In the genomic region with DNA sequence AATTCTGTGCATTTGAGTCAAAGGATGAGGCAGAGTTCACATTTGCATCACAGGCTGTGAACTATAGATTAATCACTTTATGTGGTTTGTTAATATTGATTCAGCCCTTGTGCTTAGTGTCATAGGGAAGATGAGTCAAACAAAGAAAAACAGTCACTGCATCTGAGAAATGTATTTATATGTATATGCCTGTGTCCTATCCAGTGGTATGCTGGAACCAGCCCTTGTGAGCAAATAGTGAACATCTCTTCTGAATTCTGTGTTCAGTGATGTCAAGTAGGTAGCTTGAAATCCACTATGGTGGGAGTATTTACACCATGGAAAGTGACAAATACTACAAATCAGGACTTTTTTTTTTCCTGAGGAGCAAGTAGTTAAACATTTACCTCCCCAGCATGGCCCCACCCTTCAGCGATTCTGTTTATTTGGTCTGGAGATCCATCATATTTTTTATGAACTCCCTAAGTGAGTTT, we compare ENCODE assay signal across 14 cellular contexts.
A peak's percentile ranks its signal among the peaks of the same experiment; 100 is the strongest.
DNase-seq lines count a peak whose midpoint lies in the region; ATAC-seq and TF ChIP-seq lines count a peak whose summit lies in the region.
"Had no signal": no experiment of that assay in that cellular context is flagged by ENCODE, and none has a peak within 500 bp of the region (broad histone marks: within the 10 kb centered on the region; RNA-seq: fewer than 3 reads in every experiment).

No MANE protein-coding gene starts in this region.

- TF ChIP-seq RAD21 in IMR-90 (IDR thresholded peaks at IDR 0.05; ENCODE audit: low read length): no peak

- H3K27me3 Mint-ChIP-seq in activated T-cell treated with anti-CD3 and anti-CD28 coated beads, Interleukin-2, amount 50 U/mL, for 72 hours (ENCODE audit: low read depth): peaks cover 33% of the 10 kb centered on the region
- no peaks in the 10 kb centered on the region for H3K27me3 Mint-ChIP-seq in endodermal cell (ENCODE audit: insufficient read depth)

- H3K79me1 ChIP-seq in IMR-90 (ENCODE audit: low read depth in 1 of 2, low read length in 2 of 2): peaks cover 12 to 64% of the 10 kb centered on the region in 2 experiments

- no peak overlapping the region for H3K56ac ChIP-seq in IMR-90 (ENCODE audit: extremely low read depth, insufficient read depth, low read length)

- H2AK9ac ChIP-seq in IMR-90 (replicated peaks; ENCODE audit: low read depth, low read length, poor library complexity): no peak overlapping the region

- peaks cover 14% of the 10 kb centered on the region for H3K4me1 Mint-ChIP-seq in activated T-cell treated with anti-CD3 and anti-CD28 coated beads, Interleukin-2, amount 50 U/mL, for 72 hours (ENCODE audit: low read depth)
- H3K4me1 Mint-ChIP-seq in endodermal cell: peaks cover 20% of the 10 kb centered on the region
- H3K4me1 Mint-ChIP-seq: central memory CD8-positive, alpha-beta T cell had no signal

- intact Hi-C loops in IMR-90 (cut with micrococcal nuclease): no loop called here

- no peak overlapping the region for H2AK5ac ChIP-seq in IMR-90 (ENCODE audit: low read depth, low read length)

- H2AFZ ChIP-seq in IMR-90 (replicated peaks; ENCODE audit: low read length, poor library complexity): no peak overlapping the region

- H4K8ac ChIP-seq in IMR-90 (ENCODE audit: low read depth in 2 of 2, low read length in 2 of 2): peak overlapping the region in 1 of 2 experiments; percentile 27; a peak in 1 of 4 replicates

- dilution Hi-C loops in IMR-90 (cut with HindIII; ENCODE audit: low sequenced_read_pairs, unreplicated experiment): no loop called here

- TF ChIP-seq CTCF in IMR-90 (conservative IDR thresholded peaks at IDR 0.05; ENCODE audit: low read depth, low read length): no peak
- no peak for TF ChIP-seq CTCF in endodermal cell (conservative IDR thresholded peaks at IDR 0.05)

- in situ Hi-C loops in IMR-90 (cut with MboI; ENCODE audit: low sequenced_read_pairs): no loop called here

- H3K27ac ChIP-seq in IMR-90 (ENCODE audit: insufficient read depth, low read length) (no peak overlapping the region), endodermal cell (ENCODE audit: low read depth, low read length) (no peak overlapping the region)
- H3K27ac ChIP-seq: lower lobe of right lung had no signal

- H3K18ac ChIP-seq in IMR-90 (ENCODE audit: low read depth, low read length): peak overlapping the region; percentile 71; the same call in 1 of the 2 replicates

- no peaks in the 10 kb centered on the region for H3K27me3 ChIP-seq in IMR-90 (ENCODE audit: control insufficient read depth, insufficient read depth, low read length)
- no peaks in the 10 kb centered on the region for H3K27me3 ChIP-seq in endodermal cell (ENCODE audit: control insufficient read depth, insufficient read depth, low read length, poor library complexity, severe bottlenecking)
- H3K27me3 ChIP-seq in skeletal muscle satellite cell (ENCODE audit: control insufficient read depth, insufficient read depth, low read length): no peaks in the 10 kb centered on the region

- H3K9me1 ChIP-seq in IMR-90 (ENCODE audit: insufficient read depth, low read length): peaks cover 16% of the 10 kb centered on the region

- no peak overlapping the region for H3K27ac Mint-ChIP-seq in activated T-cell treated with anti-CD3 and anti-CD28 coated beads, Interleukin-2, amount 50 U/mL, for 72 hours
- H3K27ac Mint-ChIP-seq in endodermal cell: no peak overlapping the region

- no peaks in the 10 kb centered on the region for H3K9me3 Mint-ChIP-seq in activated T-cell treated with anti-CD3 and anti-CD28 coated beads, Interleukin-2, amount 50 U/mL, for 72 hours
- no peaks in the 10 kb centered on the region for H3K9me3 Mint-ChIP-seq in endodermal cell
- H3K9me3 Mint-ChIP-seq: central memory CD8-positive, alpha-beta T cell had no signal

- WGBS in IMR-90 (ENCODE audit: extremely low coverage in 2 of 2, insufficient read length in 1 of 2), 2 experiments: no CpG with 5 or more reads among the region's 1 CpG
- 78 to 100% methylated on average over 1 of the region's 1 CpG for WGBS in endodermal cell (ENCODE audit: insufficient coverage in 1 of 2, insufficient read length in 1 of 2), 2 experiments

- peak overlapping the region; percentile 33; the same call in 1 of the 2 replicates for H3K23ac ChIP-seq in IMR-90 (ENCODE audit: low read depth, low read length)

- TF ChIP-seq POLR2A in IMR-90 (IDR thresholded peaks at IDR 0.05; ENCODE audit: low read depth, low read length): no peak

- no peak overlapping the region for H3K4me3 ChIP-seq in IMR-90 (ENCODE audit: insufficient read depth, low read depth, low read length)
- H3K4me3 ChIP-seq in endodermal cell (ENCODE audit: low read length): peak overlapping the region; percentile 19
- no peak overlapping the region for H3K4me3 ChIP-seq in skeletal muscle satellite cell (ENCODE audit: low read length)
- H3K4me3 ChIP-seq: lower lobe of right lung had no signal

- BruUV-seq in IMR-90 (replicated peaks; lab: Mats Ljungman, UMichigan): no TSS peak

- H3K9me3 ChIP-seq in IMR-90 (ENCODE audit: control insufficient read depth, insufficient read depth, low read length): no peaks in the 10 kb centered on the region
- no peaks in the 10 kb centered on the region for H3K9me3 ChIP-seq in endodermal cell (ENCODE audit: control insufficient read depth, low read length)
- H3K9me3 ChIP-seq in skeletal muscle satellite cell (replicated peaks; ENCODE audit: low read length): no peaks in the 10 kb centered on the region
- H3K9me3 ChIP-seq: lower lobe of right lung had no signal

- H3K36me3 Mint-ChIP-seq in activated T-cell treated with anti-CD3 and anti-CD28 coated beads, Interleukin-2, amount 50 U/mL, for 72 hours (ENCODE audit: insufficient read depth in 2 of 2): no peaks in the 10 kb centered on the region
- H3K36me3 Mint-ChIP-seq in endodermal cell (ENCODE audit: low read depth): peaks cover 2% of the 10 kb centered on the region

- no peak overlapping the region for H2BK20ac ChIP-seq in IMR-90 (ENCODE audit: low read depth, low read length)

- H3K4ac ChIP-seq in IMR-90 (ENCODE audit: low read depth, low read length): no peak overlapping the region; the same call in 1 of the 2 replicates

- H3K9ac ChIP-seq in IMR-90 (ENCODE audit: low read depth, low read length): no peak overlapping the region
- H3K9ac ChIP-seq in endodermal cell (ENCODE audit: extremely low read depth, low read length, poor library complexity, severe bottlenecking): no peak overlapping the region
- peak overlapping the region; percentile 47 for H3K9ac ChIP-seq in skeletal muscle satellite cell (ENCODE audit: low read depth, low read length)

- no peak overlapping the region for H3K4me3 Mint-ChIP-seq in activated T-cell treated with anti-CD3 and anti-CD28 coated beads, Interleukin-2, amount 50 U/mL, for 72 hours
- H3K4me3 Mint-ChIP-seq in endodermal cell: no peak overlapping the region
- H3K4me3 Mint-ChIP-seq: central memory CD8-positive, alpha-beta T cell had no signal

- no peak overlapping the region for H3K14ac ChIP-seq in IMR-90 (replicated peaks; ENCODE audit: low read depth, low read length)

- peaks cover 11% of the 10 kb centered on the region for H3K4me1 ChIP-seq in IMR-90 (ENCODE audit: control insufficient read depth, insufficient read depth, low read length)
- peaks cover 8% of the 10 kb centered on the region for H3K4me1 ChIP-seq in endodermal cell (ENCODE audit: control insufficient read depth, insufficient read depth, low read length)
- H3K4me1 ChIP-seq in skeletal muscle satellite cell (ENCODE audit: control insufficient read depth, insufficient read depth, low read length): peaks cover 85% of the 10 kb centered on the region

- ATAC-seq in activated T-cell treated with anti-CD3 and anti-CD28 coated beads, Interleukin-2, amount 50 U/mL, for 72 hours (replicated peaks in 1 of 2): peak; percentile 99
- ATAC-seq in IMR-90 (ENCODE audit: low read depth): no peak; the same call in 1 of the 2 replicates
- ATAC-seq: lower lobe of right lung had no signal

- peaks cover 38% of the 10 kb centered on the region; the same call in 1 of the 2 replicates for H4K20me1 ChIP-seq in IMR-90 (ENCODE audit: insufficient read depth, low read length)

- H2BK15ac ChIP-seq in IMR-90 (ENCODE audit: low read depth, low read length): peak overlapping the region; percentile 24; the same call in 1 of the 3 replicates

- H3K4me2 ChIP-seq in IMR-90 (ENCODE audit: low read depth, low read length) (peak overlapping the region; percentile 31; the same call in 1 of the 2 replicates), skeletal muscle satellite cell (ENCODE audit: low read length) (peak overlapping the region; percentile 27)

- POLR2A ChIA-PET in IMR-90 (lab: Charles Lee; ENCODE audit: unreplicated experiment): no interaction called here

- no peak for DNase-seq in activated T-cell treated with anti-CD3 and anti-CD28 coated beads, Interleukin-2, amount 50 U/mL, for 72 hours
- no peak for DNase-seq in activated T-cell treated with anti-CD3 and anti-CD28 coated beads, Interleukin-2, amount 50 U/mL, for 48 hours
- peak; percentile 87 for DNase-seq in IMR-90
- DNase-seq in endodermal cell: no peak
- DNase-seq in NCI-H69 (lab: John Stamatoyannopoulos, UW): no peak
- DNase-seq in NCI-H524 treated with DMSO at 0.1 percent for 48 hours (lab: John Stamatoyannopoulos, UW): no peak
- DNase-seq in islet precursor cell: no peak
- DNase-seq: lower lobe of right lung, NCI-H146, NCI-H510A, RPMI8226, trophoblast cell had no signal

- no peak overlapping the region for H4K91ac ChIP-seq in IMR-90 (ENCODE audit: insufficient read depth, low read depth, low read length)

- CTCF ChIA-PET in IMR-90 (lab: Yijun Ruan, JAX): no interaction called here

- peak overlapping the region; percentile 86 for H2BK5ac ChIP-seq in IMR-90 (ENCODE audit: low read depth, low read length, poor library complexity, severe bottlenecking)

- H3K36me3 ChIP-seq in IMR-90 (ENCODE audit: control insufficient read depth, insufficient read depth, low read length) (peaks cover 2% of the 10 kb centered on the region; the same call in 1 of the 2 replicates), endodermal cell (ENCODE audit: control insufficient read depth, insufficient read depth, low read length) (peaks cover 60% of the 10 kb centered on the region), skeletal muscle satellite cell (ENCODE audit: insufficient read depth, low read length) (peaks cover 55% of the 10 kb centered on the region)
- H3K36me3 ChIP-seq: lower lobe of right lung had no signal

- no peak overlapping the region; the same call in 1 of the 2 replicates for H4K5ac ChIP-seq in IMR-90 (ENCODE audit: low read depth, low read length)

- H2BK120ac ChIP-seq in IMR-90 (ENCODE audit: low read depth, low read length): peak overlapping the region; percentile 35; the same call in 1 of the 2 replicates

TF ChIP-seq in IMR-90, 13 proteins besides CTCF, POLR2A, EP300 and RAD21:
- peak; percentile 32; the same call in 1 of the 2 replicates for TF ChIP-seq BHLHE40 (IDR thresholded peaks at IDR 0.05; ENCODE audit: low read depth, low read length)
- no peak for TF ChIP-seq MAFK (IDR thresholded peaks at IDR 0.05; ENCODE audit: low read depth, low read length)
- TF ChIP-seq FOS (IDR thresholded peaks at IDR 0.05; ENCODE audit: low read depth, low read length): peak; percentile 64; the same call in 1 of the 2 replicates
- TF ChIP-seq SMC3 (IDR thresholded peaks at IDR 0.05; ENCODE audit: low read depth, low read length): no peak
- TF ChIP-seq MXI1 (IDR thresholded peaks at IDR 0.05; ENCODE audit: borderline replicate concordance, low read depth, low read length): no peak
- peak; percentile 72 for TF ChIP-seq CEBPB (IDR thresholded peaks at IDR 0.05; ENCODE audit: low read depth, low read length)
TF ChIP-seq in IMR-90: peak in this region for 3.
